Comparison of ENCODE assay signal across 8 cellular contexts in the genomic region with DNA sequence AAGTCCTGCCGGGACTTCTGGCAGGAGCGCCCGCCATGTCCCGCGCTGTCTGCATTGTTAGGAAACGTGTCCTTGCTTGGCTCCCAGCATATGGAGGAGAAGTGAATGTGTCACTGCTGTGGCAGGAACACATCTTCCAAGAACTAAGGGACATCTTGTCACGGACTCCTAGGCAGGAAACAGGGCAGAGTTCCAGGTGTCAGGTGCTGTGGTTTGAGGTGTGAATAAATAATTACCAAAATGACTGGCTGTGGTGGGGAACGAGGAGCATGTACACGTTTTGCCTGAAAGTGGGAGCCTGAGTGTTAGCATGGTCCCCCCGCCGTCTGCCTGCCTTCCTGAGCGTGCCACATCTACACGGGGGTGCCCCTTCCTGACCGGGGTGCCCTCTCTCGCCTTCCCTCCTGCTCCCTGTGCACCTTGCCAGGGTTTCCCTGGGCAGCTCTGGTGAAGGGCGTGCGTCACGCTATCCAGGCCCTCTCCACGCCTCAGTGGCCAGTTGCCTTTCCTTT.
DNase-seq lines count a peak whose midpoint lies in the region; ATAC-seq lines count a peak whose summit lies in the region.

No MANE protein-coding gene starts in this region.

- peaks cover 56% of the 10 kb centered on the region for H3K4me1 Mint-ChIP-seq in activated T-cell treated with anti-CD3 and anti-CD28 coated beads, Interleukin-2, amount 50 U/mL, for 24 hours (ENCODE audit: low read depth)

- in situ Hi-C loops in ACHN (cut with HindIII; ENCODE audit: low pct_ligation_motif_present, low pct_unique_long_range_greater_than_20kb, low sequenced_read_pairs), result no loop called here

- H3K4me3 Mint-ChIP-seq in activated T-cell treated with anti-CD3 and anti-CD28 coated beads, Interleukin-2, amount 50 U/mL, for 24 hours, result peak overlapping the region; percentile 53

- no peaks in the 10 kb centered on the region for H3K9me3 Mint-ChIP-seq in activated T-cell treated with anti-CD3 and anti-CD28 coated beads, Interleukin-2, amount 50 U/mL, for 24 hours

- H3K36me3 Mint-ChIP-seq in activated T-cell treated with anti-CD3 and anti-CD28 coated beads, Interleukin-2, amount 50 U/mL, for 24 hours (ENCODE audit: low read depth), result peaks cover 8% of the 10 kb centered on the region

- DNase-seq in activated T-cell treated with anti-CD3 and anti-CD28 coated beads, Interleukin-2, amount 50 U/mL, for 24 hours, result peak; percentile 65
- DNase-seq in stimulated activated CD4-positive, alpha-beta T cell treated with anti-CD3 and anti-CD28 coated beads, Interleukin-15, amount 100 ng/mL, for 48 hours (ENCODE audit: low read depth in 2 of 2), result peak; percentile 37 to 46
- DNase-seq in ACHN (no peak), OCI-M1 (lab: John Stamatoyannopoulos, UW) (no peak), amygdala (lab: John Stamatoyannopoulos, UW) (no peak)

- H3K27me3 Mint-ChIP-seq in activated T-cell treated with anti-CD3 and anti-CD28 coated beads, Interleukin-2, amount 50 U/mL, for 24 hours, result no peaks in the 10 kb centered on the region

- peak; percentile 81 for ATAC-seq in GM18907 (IDR thresholded peaks at IDR 0.05; ENCODE audit: unreplicated experiment)
- ATAC-seq in HG02852 (IDR thresholded peaks at IDR 0.05; ENCODE audit: unreplicated experiment), result peak; percentile 74
- no peak for ATAC-seq in GM18520 (IDR thresholded peaks at IDR 0.05; ENCODE audit: unreplicated experiment)

- H3K27ac Mint-ChIP-seq in activated T-cell treated with anti-CD3 and anti-CD28 coated beads, Interleukin-2, amount 50 U/mL, for 24 hours, result peak overlapping the region; percentile 83

Comparison
In these comparisons a context has a peak if more than half of its experiments do, and no peak if none do; other contexts are left out.
1. DNase-seq: peak in activated T-cell treated with anti-CD3 and anti-CD28 coated beads, Interleukin-2, amount 50 U/mL, for 24 hours (single experiment) and stimulated activated CD4-positive, alpha-beta T cell treated with anti-CD3 and anti-CD28 coated beads, Interleukin-15, amount 100 ng/mL, for 48 hours (2 of 2); none in ACHN (single experiment), OCI-M1 (single experiment) and amygdala (0 of 56).